In genomic region chr6:112919744-112920143, GRCh38 we compare ENCODE assay signal across 6 cellular contexts.
DNase-seq lines count a peak whose midpoint lies in the region; ATAC-seq and TF ChIP-seq lines count a peak whose summit lies in the region.
"Not testable (repeated sequence)": the region's sequence is repeated elsewhere in the genome, so short reads cannot be mapped to it uniquely, and the experiment has no call there.

No MANE protein-coding gene starts in this region.

- POLR2A ChIA-PET in WTC11 (lab: Charles Lee): not testable (repeated sequence)

- H3K27me3 Mint-ChIP-seq in WTC11 (ENCODE audit: low read depth); mesothelial cell of epicardium (ENCODE audit: low read depth); neural progenitor cell (ENCODE audit: insufficient read depth, low read depth): not testable (repeated sequence)

- DNase-seq in WTC11 (ENCODE audit: low spot score) (peak; percentile 64), transverse colon (peak; percentile 13)
- DNase-seq in hepatocyte (ENCODE audit: low spot score); mesothelial cell of epicardium (ENCODE audit: low spot score in 2 of 2, unreplicated experiment in 2 of 2); neural progenitor cell (ENCODE audit: low spot score): not testable (repeated sequence)

- peak overlapping the region; percentile 61 for H3K4me2 ChIP-seq in hepatocyte
- peak overlapping the region; percentile 67 for H3K4me2 ChIP-seq in neural progenitor cell

- H3K4me3 ChIP-seq in HUES48 (ENCODE audit: low read depth, low read length): peak overlapping the region; percentile 35; the same call in 1 of the 2 replicates
- not testable (repeated sequence) for H3K4me3 ChIP-seq in hepatocyte, transverse colon
- H3K4me3 ChIP-seq in neural progenitor cell: peak overlapping the region; percentile 28

- H3K27me3 ChIP-seq in HUES48 (ENCODE audit: control insufficient read depth, insufficient read depth, low read length); hepatocyte; neural progenitor cell; transverse colon: not testable (repeated sequence)

- H2AFZ ChIP-seq in hepatocyte; neural progenitor cell (replicated peaks): not testable (repeated sequence)

- H3K4me1 Mint-ChIP-seq in WTC11, mesothelial cell of epicardium, neural progenitor cell: not testable (repeated sequence)

- H3K9me3 Mint-ChIP-seq in WTC11 (peaks cover 17% of the 10 kb centered on the region), mesothelial cell of epicardium (peaks cover 28% of the 10 kb centered on the region), neural progenitor cell (peaks cover 35% of the 10 kb centered on the region)

- in situ Hi-C loops in transverse colon (cut with MboI; ENCODE audit: low pct_ligation_motif_present in 1 of 4, low pct_unique_long_range_greater_than_20kb in 1 of 4, low sequenced_read_pairs in 3 of 4): not testable (repeated sequence)

- not testable (repeated sequence) for TF ChIP-seq POLR2A in transverse colon (IDR thresholded peaks at IDR 0.05)

- H3K36me3 ChIP-seq in HUES48 (ENCODE audit: control insufficient read depth, insufficient read depth, low read length); hepatocyte (replicated peaks; ENCODE audit: insufficient read depth, low read depth); neural progenitor cell; transverse colon: not testable (repeated sequence)

- intact Hi-C loops in transverse colon (cut with DNase I; ENCODE audit: low total_unique reads): not testable (repeated sequence)

- not testable (repeated sequence) for H3K9ac ChIP-seq in HUES48 (ENCODE audit: low read depth, low read length); neural progenitor cell

- not testable (repeated sequence) for ATAC-seq in WTC11

- H3F3A ChIP-seq in neural progenitor cell (ENCODE audit: low read depth): not testable (repeated sequence)

- not testable (repeated sequence) for H4K20me1 ChIP-seq in hepatocyte (ENCODE audit: insufficient read depth, poor library complexity, severe bottlenecking); neural progenitor cell (ENCODE audit: low read depth)

- not testable (repeated sequence) for H3K9me2 ChIP-seq in hepatocyte (replicated peaks; ENCODE audit: insufficient read depth)

- not testable (repeated sequence) for H3K79me2 ChIP-seq in hepatocyte; neural progenitor cell (ENCODE audit: low read depth)

- CTCF ChIA-PET in WTC11 (lab: Charles Lee): not testable (repeated sequence)

- H3K27ac ChIP-seq in HUES48 (ENCODE audit: low read depth, low read length); neural progenitor cell; transverse colon: not testable (repeated sequence)
- peak overlapping the region; percentile 84 for H3K27ac ChIP-seq in hepatocyte

- H3K4me3 Mint-ChIP-seq in WTC11: peak overlapping the region; percentile 74
- peak overlapping the region; percentile 37 for H3K4me3 Mint-ChIP-seq in mesothelial cell of epicardium
- not testable (repeated sequence) for H3K4me3 Mint-ChIP-seq in neural progenitor cell

- H3K9me3 ChIP-seq in HUES48 (ENCODE audit: control insufficient read depth, insufficient read depth, low read length); hepatocyte (ENCODE audit: low read depth); neural progenitor cell (ENCODE audit: low read depth); transverse colon: not testable (repeated sequence)

- H3K4me1 ChIP-seq in HUES48 (ENCODE audit: control insufficient read depth, insufficient read depth, low read length); hepatocyte (ENCODE audit: insufficient read depth); neural progenitor cell; transverse colon: not testable (repeated sequence)

- WGBS in hepatocyte (ENCODE audit: low lambda C conversion rate, missing lambda C conversion rate): 18% methylated on average over 13 of the region's 14 CpGs
- 100% methylated on average over 1 of the region's 14 CpGs; no CpG with 5 or more reads in 1 of the 2 donors for WGBS in transverse colon (ENCODE audit: low coverage in 1 of 2), 2 donors

- peaks cover 16% of the 10 kb centered on the region for H3K36me3 Mint-ChIP-seq in WTC11
- peaks cover 23% of the 10 kb centered on the region for H3K36me3 Mint-ChIP-seq in mesothelial cell of epicardium
- H3K36me3 Mint-ChIP-seq in neural progenitor cell: peaks cover 15% of the 10 kb centered on the region

- not testable (repeated sequence) for TF ChIP-seq CTCF in WTC11 (IDR thresholded peaks at IDR 0.05); hepatocyte (IDR thresholded peaks at IDR 0.05; ENCODE audit: poor library complexity); mesothelial cell of epicardium (IDR thresholded peaks at IDR 0.05; ENCODE audit: unreplicated experiment); neural progenitor cell (IDR thresholded peaks at IDR 0.05); transverse colon (IDR thresholded peaks at IDR 0.05)

- peak overlapping the region; percentile 63; the same call in 1 of the 2 replicates for H3K27ac Mint-ChIP-seq in WTC11
- not testable (repeated sequence) for H3K27ac Mint-ChIP-seq in mesothelial cell of epicardium, neural progenitor cell

- not testable (repeated sequence) for TF ChIP-seq EP300 in transverse colon (IDR thresholded peaks at IDR 0.05; ENCODE audit: low read depth)

TF ChIP-seq in WTC11, 78 proteins besides CTCF, POLR2A, EP300 and RAD21:
- 0 out of 2 replicates have a peak, but pooled peaks have one; percentile 36 for TF ChIP-seq FOXK1 (CRISPR knock-in tag; IDR thresholded peaks at IDR 0.05)
TF ChIP-seq in WTC11: peak in this region for 1; not testable (repeated sequence) for 77.
